In the genomic region with DNA sequence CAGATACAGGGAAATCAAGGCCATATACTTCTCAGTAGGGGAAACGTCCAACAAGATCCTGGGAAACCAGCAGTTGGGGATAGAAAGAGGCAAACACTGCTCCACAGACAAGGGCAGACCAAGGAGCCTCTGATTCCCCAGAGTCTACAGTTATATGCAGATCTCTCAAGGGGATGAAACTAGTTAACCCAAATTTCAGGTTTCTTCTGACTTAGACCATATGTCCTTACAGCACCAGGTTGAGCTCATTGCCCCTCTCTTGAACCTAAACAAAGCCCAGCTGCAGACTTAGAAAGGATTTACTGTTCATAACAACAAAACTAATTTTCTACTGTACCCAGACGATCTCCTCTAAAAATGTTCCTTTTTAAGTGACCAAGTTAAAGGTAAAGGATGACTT, we compare ENCODE assay signal across 14 cellular contexts. TPM values are rescaled to one million over a fixed set of nuclear protein-coding genes. Genes with fewer than 3 reads are reported as not detected.
A peak's percentile ranks its signal among the peaks of the same experiment; 100 is the strongest.
DNase-seq lines count a peak whose midpoint lies in the region; ATAC-seq and TF ChIP-seq lines count a peak whose summit lies in the region.
"Had no signal": no experiment of that assay in that cellular context is flagged by ENCODE, and none has a peak within 500 bp of the region (broad histone marks: within the 10 kb centered on the region; RNA-seq: fewer than 3 reads in every experiment).

No MANE protein-coding gene starts in this region.

- peaks cover 20% of the 10 kb centered on the region; the same call in 1 of the 2 replicates for H3K79me2 ChIP-seq in SU-DHL-6 (ENCODE audit: insufficient read depth, low read length)

- H4K20me1 ChIP-seq in SU-DHL-6 (ENCODE audit: low read depth, low read length) = no peaks in the 10 kb centered on the region

- H3K4me2 ChIP-seq in SU-DHL-6 (ENCODE audit: low read depth, low read length, poor library complexity, severe bottlenecking) (peak overlapping the region; percentile 9), skeletal muscle satellite cell (ENCODE audit: low read length) (peak overlapping the region; percentile 49)

- ATAC-seq in HG03064 (IDR thresholded peaks at IDR 0.05; ENCODE audit: low read depth, unreplicated experiment) (peak; percentile 31), foreskin keratinocyte (no peak)
- ATAC-seq: body of pancreas, heart left ventricle had no signal

- no peak for TF ChIP-seq EP300 in ovary (IDR thresholded peaks at IDR 0.05)

- H3K4me1 ChIP-seq in skeletal muscle satellite cell (ENCODE audit: control insufficient read depth, insufficient read depth, low read length) (peaks cover 12% of the 10 kb centered on the region), ovary (ENCODE audit: insufficient read depth) (peaks cover 1% of the 10 kb centered on the region), foreskin keratinocyte (no peaks in the 10 kb centered on the region)

- no peak for TF ChIP-seq POLR2A in ovary (IDR thresholded peaks at IDR 0.05)

- no peak overlapping the region for H3K9ac ChIP-seq in SU-DHL-6 (ENCODE audit: low read length)
- no peak overlapping the region for H3K9ac ChIP-seq in skeletal muscle satellite cell (ENCODE audit: low read depth, low read length)

- H3F3A ChIP-seq in SU-DHL-6 (ENCODE audit: insufficient read depth) = no peaks in the 10 kb centered on the region

- H3K36me3 ChIP-seq in SU-DHL-6 (ENCODE audit: low read length) = no peaks in the 10 kb centered on the region; the same call in 1 of the 2 replicates
- no peaks in the 10 kb centered on the region for H3K36me3 ChIP-seq in skeletal muscle satellite cell (ENCODE audit: insufficient read depth, low read length)
- H3K36me3 ChIP-seq in ovary = no peaks in the 10 kb centered on the region
- H3K36me3 ChIP-seq: heart left ventricle, transverse colon had no signal

- no peaks in the 10 kb centered on the region for H3K27me3 ChIP-seq in SU-DHL-6 (ENCODE audit: low read length)
- H3K27me3 ChIP-seq in skeletal muscle satellite cell (ENCODE audit: control insufficient read depth, insufficient read depth, low read length) = no peaks in the 10 kb centered on the region
- H3K27me3 ChIP-seq in ovary = no peaks in the 10 kb centered on the region
- no peaks in the 10 kb centered on the region for H3K27me3 ChIP-seq in foreskin keratinocyte
- H3K27me3 ChIP-seq: body of pancreas, heart left ventricle, transverse colon had no signal

- H2AFZ ChIP-seq in SU-DHL-6 (ENCODE audit: low read depth, low read length, severe bottlenecking) = no peak overlapping the region

- intact Hi-C loops in ovary (cut with DNase I) = no loop called here

- H3K27ac ChIP-seq in SU-DHL-6 (ENCODE audit: low read depth, low read length) (no peak overlapping the region), ovary (peak overlapping the region in 1 of 2 donors; percentile 32), foreskin keratinocyte (no peak overlapping the region)
- H3K27ac ChIP-seq: body of pancreas, heart left ventricle, transverse colon had no signal

- DNase-seq in NCI-H2227 treated with DMSO at 0.1 percent for 48 hours (lab: John Stamatoyannopoulos, UW) (peak; percentile 34), NCI-H2227 (lab: John Stamatoyannopoulos, UW; ENCODE audit: unreplicated experiment) (no peak), NCI-H1694 (lab: John Stamatoyannopoulos, UW) (no peak), ovary (no peak), foreskin keratinocyte (no peak)
- DNase-seq: body of pancreas, Calu3, heart left ventricle, NCI-H526, SIG-M5, transverse colon had no signal

- no peaks in the 10 kb centered on the region for H3K9me2 ChIP-seq in SU-DHL-6 (replicated peaks; ENCODE audit: insufficient read depth, low read length)

- WGBS in ovary, 3 donors = 8 to 24% (median 17%) methylated on average over 2 of the region's 2 CpGs

- H3K4me3 ChIP-seq in SU-DHL-6 (ENCODE audit: insufficient read depth, low read length, poor library complexity, severe bottlenecking) = no peak overlapping the region
- H3K4me3 ChIP-seq in skeletal muscle satellite cell (ENCODE audit: low read length) = peak overlapping the region; percentile 3
- no peak overlapping the region for H3K4me3 ChIP-seq in ovary
- H3K4me3 ChIP-seq: body of pancreas had no signal

- H3K9me3 ChIP-seq in SU-DHL-6 (ENCODE audit: insufficient read depth, low read length) (no peaks in the 10 kb centered on the region), skeletal muscle satellite cell (replicated peaks; ENCODE audit: low read length) (no peaks in the 10 kb centered on the region), ovary (no peaks in the 10 kb centered on the region)
- H3K9me3 ChIP-seq: body of pancreas, heart left ventricle, transverse colon had no signal

- TF ChIP-seq CTCF in SU-DHL-6 (IDR thresholded peaks at IDR 0.05; ENCODE audit: insufficient read depth, low read length, poor library complexity, severe bottlenecking) (no peak), ovary (IDR thresholded peaks at IDR 0.05) (no peak), foreskin keratinocyte (conservative IDR thresholded peaks at IDR 0.05) (no peak)

RNA-seq across cellular contexts. Expression of a gene that starts 24.3 kb away (rescaled TPM):
- 26.4 and 28.0 TPM in 2 replicates for total RNA-seq in skeletal muscle satellite cell (2012; rRNA removed)
- total RNA-seq in ovary (10 to 100 TPM; 10.8 to 19.2 (median 13.7) TPM), foreskin keratinocyte (18.4 and 18.5 TPM in 2 replicates)
- polyA plus RNA-seq in ovary (10 to 100 TPM; 13.1 to 24.0 TPM), foreskin keratinocyte (15.8 and 15.9 TPM in 2 replicates)
